Comparison of ENCODE assay signal across 17 cellular contexts in genomic region chr11:115699326-115699725, GRCh38.
"Had no signal": no experiment of that assay in that cellular context is flagged by ENCODE, and none has a peak within 500 bp of the region (broad histone marks: within the 10 kb centered on the region; RNA-seq: fewer than 3 reads in every experiment).

No MANE protein-coding gene starts in this region.

- H3K9me3 ChIP-seq: colonic mucosa had no signal

- ATAC-seq: activated CD4-positive, CD25-positive, alpha-beta regulatory T cell treated with anti-CD3 and anti-CD28 coated beads, Interleukin-2, amount 50 U/mL, for 24 hours; activated naive CD8-positive, alpha-beta T cell treated with anti-CD3 and anti-CD28 coated beads, Interleukin-2, amount 50 U/mL, for 24 hours; SK-N-SH treated with all-trans-retinoic acid at 6 μM for 48 hours had no signal

- H3K4me1 ChIP-seq: colonic mucosa had no signal

- DNase-seq: activated CD4-positive, alpha-beta T cell treated with anti-CD3 and anti-CD28 coated beads, Interleukin-2, amount 50 U/mL, for 1 hour; activated CD8-positive, alpha-beta memory T cell treated with anti-CD3 and anti-CD28 coated beads for 24 hours; activated naive CD4-positive, alpha-beta T cell treated with anti-CD3 and anti-CD28 coated beads for 36 hours; activated naive CD8-positive, alpha-beta T cell treated with anti-CD3 and anti-CD28 coated beads, Interleukin-2, amount 50 U/mL, for 24 hours; colonic mucosa; foreskin fibroblast; mesendoderm; nephron progenitor cell; SHP77; stimulated activated CD4-positive, alpha-beta T cell treated with anti-CD3 and anti-CD28 coated beads, Interleukin-15, amount 100 ng/mL, for 24 hours; stimulated activated CD4-positive, alpha-beta T cell treated with anti-CD3 and anti-CD28 coated beads, Interleukin-4, amount 100 ng/mL, for 24 hours; stimulated activated naive CD4-positive, alpha-beta T cell treated with Interleukin-2 at 50 U/mL for 16 hours; T-helper 1 cell; T1000 had no signal

- H3K36me3 ChIP-seq: cardiac muscle cell, colonic mucosa had no signal

- H3K27me3 ChIP-seq: cardiac muscle cell, colonic mucosa had no signal

- H3K27ac ChIP-seq: cardiac muscle cell, colonic mucosa had no signal

- H3K4me3 ChIP-seq: cardiac muscle cell, colonic mucosa had no signal
